Comparison of ENCODE assay signal across 9 cellular contexts in the genomic region with DNA sequence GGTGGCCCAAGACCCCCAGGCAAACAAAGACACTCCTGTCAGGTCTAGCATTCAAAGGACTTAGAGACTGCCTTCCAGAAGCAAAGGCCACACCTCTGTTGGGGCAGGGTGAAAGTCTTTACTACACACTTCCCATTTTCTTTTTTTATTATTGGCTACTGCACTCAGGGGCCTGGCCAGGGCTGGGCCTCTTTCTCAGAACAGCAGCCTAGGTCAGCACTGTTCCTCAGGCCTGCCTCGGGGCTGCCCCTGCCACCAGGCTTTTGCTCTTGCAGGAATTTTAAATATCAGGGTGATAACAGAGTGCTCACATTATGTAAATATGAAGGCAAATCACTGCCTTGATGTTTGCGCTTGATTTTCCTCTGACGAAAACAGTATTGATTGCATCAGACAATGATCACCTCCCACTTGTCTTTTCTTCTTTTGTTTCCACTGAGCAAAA.
DNase-seq lines count a peak whose midpoint lies in the region; ATAC-seq lines count a peak whose summit lies in the region.
"Had no signal": no experiment of that assay in that cellular context is flagged by ENCODE, and none has a peak within 500 bp of the region (broad histone marks: within the 10 kb centered on the region; RNA-seq: fewer than 3 reads in every experiment).

No MANE protein-coding gene starts in this region.

- DNase-seq in ELF-1 (ENCODE audit: low read depth, low spot score) (peak; percentile 86), germinal center (ENCODE audit: low spot score) (peak; percentile 70), retina (no peak), middle frontal gyrus (ENCODE audit: extremely low spot score, low spot score) (no peak), NCI-H774 (lab: John Stamatoyannopoulos, UW) (no peak), NCI-H1092 treated with DMSO at 0.1 percent for 48 hours (lab: John Stamatoyannopoulos, UW) (no peak)
- DNase-seq: PC-9 had no signal

- ATAC-seq in GM19467 (IDR thresholded peaks at IDR 0.05; ENCODE audit: unreplicated experiment) (peak; percentile 88), HG03460 (IDR thresholded peaks at IDR 0.05; ENCODE audit: unreplicated experiment) (peak; percentile 85)

Comparison
In these comparisons a context has a peak if more than half of its experiments do, and no peak if none do; other contexts are left out.
1. DNase-seq: peak in ELF-1 (single experiment) and germinal center (single experiment); none in retina (single experiment), middle frontal gyrus (single experiment), NCI-H774 (single experiment) and NCI-H1092 treated with DMSO at 0.1 percent for 48 hours (single experiment).